ENCODE assay signal across 15 cellular contexts in the genomic region with DNA sequence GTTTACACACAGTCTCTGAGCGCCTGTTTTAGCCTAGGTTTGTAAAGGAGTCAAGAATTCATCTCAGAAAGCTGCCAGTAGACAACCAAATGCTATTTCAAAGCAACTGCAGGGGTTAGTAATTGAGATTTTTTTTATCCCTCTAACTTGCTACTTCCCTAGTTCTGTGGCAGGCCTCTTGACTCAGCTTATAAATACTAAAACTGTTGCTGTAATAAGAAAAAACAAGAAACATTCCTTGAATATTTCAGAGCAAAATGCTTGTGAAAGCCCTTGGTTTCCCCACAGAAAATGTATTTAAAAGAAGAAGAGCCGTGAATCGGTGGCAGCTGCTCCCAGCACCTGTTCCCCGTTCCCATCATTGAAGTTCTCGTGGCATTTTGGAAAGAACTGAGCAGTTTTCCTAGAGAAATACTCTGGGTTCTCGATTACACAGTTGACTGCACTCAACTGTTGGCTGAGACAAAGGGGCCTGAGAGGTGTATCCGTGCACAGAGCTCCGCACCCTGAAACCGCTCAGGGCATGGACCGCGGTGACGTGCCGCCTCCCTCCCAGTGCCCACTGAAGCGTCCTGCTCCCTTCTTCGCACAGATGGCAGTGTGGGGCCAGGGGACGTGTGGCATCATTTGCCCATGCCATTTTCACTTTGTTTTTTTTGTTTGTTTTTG. TPM values are rescaled to one million over a fixed set of nuclear protein-coding genes. Genes with fewer than 3 reads are reported as not detected.
DNase-seq lines count a peak whose midpoint lies in the region; TF ChIP-seq lines count a peak whose summit lies in the region.
"Had no signal": no experiment of that assay in that cellular context is flagged by ENCODE, and none has a peak within 500 bp of the region (broad histone marks: within the 10 kb centered on the region; RNA-seq: fewer than 3 reads in every experiment).

No MANE protein-coding gene starts in this region.

- CTCF ChIA-PET in activated CD4-positive, alpha-beta T cell treated with anti-CD3 and anti-CD28 coated beads, Interleukin-2, amount 10 ng/mL, durations not matched to agents 7 days and 5 days (lab: Charles Lee), result interaction anchor here (1.0 kb wide), 1 partner anchor 10 kb away, joined by 3 read pairs; no protein-coding TSS in a partner anchor

- H2AK5ac ChIP-seq in mesenchymal stem cell (ENCODE audit: low read length, severe bottlenecking), result no peak overlapping the region

- no peak overlapping the region for H2BK120ac ChIP-seq in mesenchymal stem cell (ENCODE audit: low read depth, low read length)

- in situ Hi-C loops in transverse colon (cut with MboI; ENCODE audit: low pct_ligation_motif_present in 1 of 4, low pct_unique_long_range_greater_than_20kb in 1 of 4, low sequenced_read_pairs in 3 of 4), result no loop called here
- in situ Hi-C loops in brain microvascular endothelial cell (cut with HindIII; ENCODE audit: low pct_ligation_motif_present, low sequenced_read_pairs), result loop anchor here (25.0 kb wide), 1 partner anchor 158 kb away; no protein-coding TSS in a partner anchor

- no peak for TF ChIP-seq CTCF in transverse colon (IDR thresholded peaks at IDR 0.05)
- no peak for TF ChIP-seq CTCF in brain microvascular endothelial cell (IDR thresholded peaks at IDR 0.05; ENCODE audit: low read depth, low read length, missing control alignments)
- no peak for TF ChIP-seq CTCF in GM20000 (IDR thresholded peaks at IDR 0.05; ENCODE audit: extremely low read depth, missing control alignments)

- POLR2A ChIA-PET in activated CD4-positive, alpha-beta T cell treated with anti-CD3 and anti-CD28 coated beads, Interleukin-2, amount 10 ng/mL, durations not matched to agents 7 days and 5 days (lab: Charles Lee), result no interaction called here

- no peak overlapping the region for H4K8ac ChIP-seq in mesenchymal stem cell (ENCODE audit: low read length)

- TF ChIP-seq POLR2A in transverse colon (IDR thresholded peaks at IDR 0.05), result no peak

- H3K27me3 Mint-ChIP-seq in activated CD4-positive, alpha-beta T cell treated with anti-CD3 and anti-CD28 coated beads, Interleukin-2, amount 10 ng/mL, durations not matched to agents 7 days and 5 days, result peaks cover 22% of the 10 kb centered on the region

- H3K36me3 Mint-ChIP-seq in activated CD4-positive, alpha-beta T cell treated with anti-CD3 and anti-CD28 coated beads, Interleukin-2, amount 10 ng/mL, durations not matched to agents 7 days and 5 days (ENCODE audit: low read depth), result peaks cover 4% of the 10 kb centered on the region

- no peak overlapping the region for H2AFZ ChIP-seq in mesenchymal stem cell (ENCODE audit: low read depth, low read length)

- H3K4me1 Mint-ChIP-seq in activated CD4-positive, alpha-beta T cell treated with anti-CD3 and anti-CD28 coated beads, Interleukin-2, amount 10 ng/mL, durations not matched to agents 7 days and 5 days, result peaks cover 23% of the 10 kb centered on the region

- no peaks in the 10 kb centered on the region for H3K79me1 ChIP-seq in mesenchymal stem cell (replicated peaks; ENCODE audit: low read length, poor library complexity, severe bottlenecking)

- no peak overlapping the region for H3K14ac ChIP-seq in mesenchymal stem cell (ENCODE audit: low read length in 2 of 2)

- no peak for TF ChIP-seq EP300 in transverse colon (IDR thresholded peaks at IDR 0.05; ENCODE audit: low read depth)

- WGBS in mesenchymal stem cell, result 88% methylated on average over 15 of the region's 16 CpGs
- WGBS in transverse colon (ENCODE audit: low coverage in 1 of 2), 2 donors, result 75 to 76% methylated on average over 13 to 16 of the region's 16 CpGs

- H3K4me1 ChIP-seq in mesenchymal stem cell (ENCODE audit: control insufficient read depth, insufficient read depth, low read depth, low read length) (peaks cover 7% of the 10 kb centered on the region), transverse colon (peaks cover 4 to 32% (median 8%) of the 10 kb centered on the region in 4 donors)
- H3K4me1 ChIP-seq: breast epithelium had no signal

- no peak overlapping the region for H3K4ac ChIP-seq in mesenchymal stem cell (ENCODE audit: low read depth in 1 of 2, low read length in 2 of 2)

- H2BK15ac ChIP-seq in mesenchymal stem cell (ENCODE audit: low read depth, poor library complexity, severe bottlenecking), result no peak overlapping the region

- no peak for DNase-seq in activated CD4-positive, alpha-beta T cell treated with anti-CD3 and anti-CD28 coated beads, Interleukin-2, amount 10 ng/mL, durations not matched to agents 7 days and 5 days
- no peak for DNase-seq in activated CD4-positive, alpha-beta T cell treated with anti-CD3 and anti-CD28 coated beads, Interleukin-2, amount 50 U/mL, for 48 hours
- DNase-seq in NCI-H774 (lab: John Stamatoyannopoulos, UW) (peak; percentile 49), mesenchymal stem cell (no peak), transverse colon (no peak), brain microvascular endothelial cell (no peak), GM20000 (ENCODE audit: low spot score) (no peak), MG63 (no peak)
- DNase-seq: activated CD4-positive, alpha-beta T cell treated with anti-CD3 and anti-CD28 coated beads, Interleukin-2, amount 10 ng/mL, durations not matched to agents 24 days and 14 days; SW 1271 had no signal

- H3K9me3 ChIP-seq in mesenchymal stem cell (ENCODE audit: control insufficient read depth, low read length) (no peaks in the 10 kb centered on the region), transverse colon (no peaks in the 10 kb centered on the region), MG63 (no peaks in the 10 kb centered on the region)
- H3K9me3 ChIP-seq: breast epithelium had no signal

- H4K91ac ChIP-seq in mesenchymal stem cell (ENCODE audit: low read length), result no peak overlapping the region

- H3K4me3 ChIP-seq in mesenchymal stem cell (ENCODE audit: insufficient read depth in 1 of 2, low read depth in 1 of 2, low read length in 2 of 2) (no peak overlapping the region), transverse colon (no peak overlapping the region), brain microvascular endothelial cell (ENCODE audit: low read depth, low read length) (no peak overlapping the region), MG63 (no peak overlapping the region)
- H3K4me3 ChIP-seq: breast epithelium had no signal

- peak overlapping the region; percentile 3 for H3K27ac Mint-ChIP-seq in activated CD4-positive, alpha-beta T cell treated with anti-CD3 and anti-CD28 coated beads, Interleukin-2, amount 10 ng/mL, durations not matched to agents 7 days and 5 days
- H3K27ac Mint-ChIP-seq: activated CD4-positive, alpha-beta T cell treated with anti-CD3 and anti-CD28 coated beads, Interleukin-2, amount 10 ng/mL, durations not matched to agents 24 days and 14 days; activated T-helper 2 cell treated with anti-CD3 and anti-CD28 coated beads, Interferon-gamma antibody, Interleukin-2, Interleukin-4, amounts not matched to agents 10 μg/mL and 5 μg/mL and 100 μg/mL, durations not matched to agents 14 hours and 24 hours and 36 hours; B cell had no signal

- H3K36me3 ChIP-seq in mesenchymal stem cell (ENCODE audit: control insufficient read depth in 1 of 2, insufficient read depth in 2 of 2, low read depth in 1 of 2, low read length in 2 of 2), result no peaks in the 10 kb centered on the region
- H3K36me3 ChIP-seq in transverse colon, result no peaks in the 10 kb centered on the region
- H3K36me3 ChIP-seq in brain microvascular endothelial cell (replicated peaks), result no peaks in the 10 kb centered on the region
- H3K36me3 ChIP-seq in MG63, result no peaks in the 10 kb centered on the region
- H3K36me3 ChIP-seq: breast epithelium had no signal

- no peak overlapping the region for H3K9ac ChIP-seq in mesenchymal stem cell (ENCODE audit: low read length)

- no peak overlapping the region for H3K23ac ChIP-seq in mesenchymal stem cell (ENCODE audit: low read length in 2 of 2)

- H2BK12ac ChIP-seq in mesenchymal stem cell (ENCODE audit: low read length in 2 of 2), result no peak overlapping the region

- H3K9me3 Mint-ChIP-seq in activated CD4-positive, alpha-beta T cell treated with anti-CD3 and anti-CD28 coated beads, Interleukin-2, amount 10 ng/mL, durations not matched to agents 7 days and 5 days, result no peaks in the 10 kb centered on the region
- H3K9me3 Mint-ChIP-seq: activated CD4-positive, alpha-beta T cell treated with anti-CD3 and anti-CD28 coated beads, Interleukin-2, amount 10 ng/mL, durations not matched to agents 24 days and 14 days; activated T-helper 2 cell treated with anti-CD3 and anti-CD28 coated beads, Interferon-gamma antibody, Interleukin-2, Interleukin-4, amounts not matched to agents 10 μg/mL and 5 μg/mL and 100 μg/mL, durations not matched to agents 14 hours and 24 hours and 36 hours had no signal

- H3K4me2 ChIP-seq in mesenchymal stem cell (ENCODE audit: low read length, poor library complexity, severe bottlenecking), result peak overlapping the region; percentile 3

- H3K27me3 ChIP-seq in mesenchymal stem cell (ENCODE audit: control insufficient read depth in 1 of 2, insufficient read depth in 1 of 2, low read length in 2 of 2), result peaks cover 17 to 48% of the 10 kb centered on the region in 2 experiments
- no peaks in the 10 kb centered on the region for H3K27me3 ChIP-seq in transverse colon
- H3K27me3 ChIP-seq in brain microvascular endothelial cell (replicated peaks), result no peaks in the 10 kb centered on the region
- H3K27me3 ChIP-seq in MG63, result no peaks in the 10 kb centered on the region
- H3K27me3 ChIP-seq: breast epithelium had no signal

- H3K27ac ChIP-seq in mesenchymal stem cell (ENCODE audit: low read length, poor library complexity, severe bottlenecking) (no peak overlapping the region), transverse colon (peak overlapping the region; percentile 17 to 65 (median 54)), brain microvascular endothelial cell (no peak overlapping the region)
- H3K27ac ChIP-seq: breast epithelium, epithelial cell of prostate, HL-60 had no signal

- no peak overlapping the region for H3K4me3 Mint-ChIP-seq in activated CD4-positive, alpha-beta T cell treated with anti-CD3 and anti-CD28 coated beads, Interleukin-2, amount 10 ng/mL, durations not matched to agents 7 days and 5 days
- H3K4me3 Mint-ChIP-seq: activated CD4-positive, alpha-beta T cell treated with anti-CD3 and anti-CD28 coated beads, Interleukin-2, amount 10 ng/mL, durations not matched to agents 24 days and 14 days; B cell had no signal

- H2BK5ac ChIP-seq in mesenchymal stem cell (ENCODE audit: low read depth, low read length, poor library complexity, severe bottlenecking), result no peak overlapping the region

- intact Hi-C loops in transverse colon (cut with DNase I; ENCODE audit: low total_unique reads), result no loop called here

- no peak overlapping the region for H3K18ac ChIP-seq in mesenchymal stem cell (ENCODE audit: low read depth in 1 of 2, low read length in 2 of 2)

RNA-seq across cellular contexts. Expression of a gene that starts 20.9 kb away (rescaled TPM):
- total RNA-seq in activated CD4-positive, alpha-beta T cell treated with anti-CD3 and anti-CD28 coated beads, Interleukin-2, amount 10 ng/mL, durations not matched to agents 7 days and 5 days, result under 1 TPM; 0.55 to 0.58 TPM
- 2.9 TPM for polyA plus RNA-seq in mesenchymal stem cell (2013, experiment 1 of 2)
- polyA plus RNA-seq in mesenchymal stem cell (2013, experiment 2 of 2), result 2.3 TPM
- total RNA-seq in transverse colon, result 10 to 100 TPM; 15.0 to 46.2 (median 25.9) TPM
- total RNA-seq in MG63 (2014; rRNA removed; shearing (Covaris generic); ENCODE audit: low replicate concordance), result 0.10 and 2.7 TPM in 2 replicates
- total RNA-seq: activated CD4-positive, alpha-beta T cell treated with anti-CD3 and anti-CD28 coated beads, Interleukin-2, amount 10 ng/mL, durations not matched to agents 24 days and 14 days; activated T-helper 2 cell treated with anti-CD3 and anti-CD28 coated beads, Interferon-gamma antibody, Interleukin-2, Interleukin-4, amounts not matched to agents 10 μg/mL and 5 μg/mL and 100 μg/mL, durations not matched to agents 14 hours and 24 hours and 36 hours had no signal

RNA-seq across cellular contexts. Expression of a gene that starts 36.6 kb away (rescaled TPM):
- total RNA-seq in activated CD4-positive, alpha-beta T cell treated with anti-CD3 and anti-CD28 coated beads, Interleukin-2, amount 10 ng/mL, durations not matched to agents 7 days and 5 days, result 10 to 100 TPM; 29.8 to 33.0 TPM
- 17.6 TPM for polyA plus RNA-seq in mesenchymal stem cell (2013, experiment 1 of 2)
- 17.4 TPM for polyA plus RNA-seq in mesenchymal stem cell (2013, experiment 2 of 2)
- total RNA-seq in transverse colon, result 10 to 100 TPM; 24.7 to 35.9 (median 26.7) TPM
- 11.5 and 14.3 TPM in 2 replicates for total RNA-seq in MG63 (2014; rRNA removed; shearing (Covaris generic); ENCODE audit: low replicate concordance)

Comparison
In these comparisons a context has a peak if more than half of its experiments do, and no peak if none do; other contexts are left out.
1. H3K27ac ChIP-seq: peak in transverse colon (4 of 4); none in mesenchymal stem cell (single experiment) and brain microvascular endothelial cell (single experiment).